In genomic region chr14:74841230-74842207, GRCh38 we compare ENCODE assay signal across 10 cellular contexts. TPM values are rescaled to one million over a fixed set of nuclear protein-coding genes. Genes with fewer than 3 reads are reported as not detected.
DNase-seq lines count a peak whose midpoint lies in the region; ATAC-seq, FAIRE-seq and TF ChIP-seq lines count a peak whose summit lies in the region.
"Had no signal": no experiment of that assay in that cellular context is flagged by ENCODE, and none has a peak within 500 bp of the region (broad histone marks: within the 10 kb centered on the region; RNA-seq: fewer than 3 reads in every experiment).

No MANE protein-coding gene starts in this region.

- peak; percentile 74 for FAIRE-seq in HTR-8/SVneo (lab: Jason Lieb, UNC)
- FAIRE-seq: endometrium had no signal

- DNase-seq in HTR-8/SVneo (ENCODE audit: insufficient read length, low spot score): no peak
- DNase-seq in tibial artery: no peak
- DNase-seq in nucleus accumbens (lab: John Stamatoyannopoulos, UW): no peak
- DNase-seq in heart left ventricle: no peak

- H3K4me3 Mint-ChIP-seq in dendritic cell treated with granulocyte-macrophage colony-stimulating factor and Interleukin-4, amounts not matched to agents 40 ng/mL and 50 ng/mL, for 4 days: peak overlapping the region; percentile 17
- H3K4me3 Mint-ChIP-seq: nephron had no signal

- H3K27ac Mint-ChIP-seq in dendritic cell treated with granulocyte-macrophage colony-stimulating factor and Interleukin-4, amounts not matched to agents 40 ng/mL and 50 ng/mL, for 4 days: peak overlapping the region; percentile 52

- H3K27me3 Mint-ChIP-seq in dendritic cell treated with granulocyte-macrophage colony-stimulating factor and Interleukin-4, amounts not matched to agents 40 ng/mL and 50 ng/mL, for 4 days: no peaks in the 10 kb centered on the region

- peaks cover 0 to 10% (median under 1%) of the 10 kb centered on the region in 3 donors for H3K36me3 ChIP-seq in tibial artery
- H3K36me3 ChIP-seq in heart left ventricle: peaks cover 0 to 17% (median 7%) of the 10 kb centered on the region in 9 donors

- TF ChIP-seq CTCF in tibial artery (IDR thresholded peaks at IDR 0.05): no peak
- TF ChIP-seq CTCF in heart left ventricle (IDR thresholded peaks at IDR 0.05): no peak

- 89 to 93% (median 91%) methylated on average over 4 of the region's 4 CpGs for WGBS in heart left ventricle, 4 donors

- intact Hi-C loops in dendritic cell treated with granulocyte-macrophage colony-stimulating factor and Interleukin-4, amounts not matched to agents 40 ng/mL and 50 ng/mL, for 4 days (cut with micrococcal nuclease): no loop called here
- intact Hi-C loops in tibial artery (cut with DNase I; ENCODE audit: low total_unique reads): no loop called here
- intact Hi-C loops in heart left ventricle (cut with DNase I): no loop called here

- H3K27ac ChIP-seq in tibial artery (no peak overlapping the region), heart left ventricle (peak overlapping the region in 1 of 12 donors; percentile 42)

- no peaks in the 10 kb centered on the region for H3K4me1 ChIP-seq in tibial artery
- peaks cover 0 to 33% (median 9%) of the 10 kb centered on the region in 12 donors for H3K4me1 ChIP-seq in heart left ventricle

- H3K36me3 Mint-ChIP-seq in dendritic cell treated with granulocyte-macrophage colony-stimulating factor and Interleukin-4, amounts not matched to agents 40 ng/mL and 50 ng/mL, for 4 days (ENCODE audit: low read depth): peaks cover 13% of the 10 kb centered on the region

- H3K9me3 Mint-ChIP-seq in dendritic cell treated with granulocyte-macrophage colony-stimulating factor and Interleukin-4, amounts not matched to agents 40 ng/mL and 50 ng/mL, for 4 days: no peaks in the 10 kb centered on the region
- H3K9me3 Mint-ChIP-seq: nephron had no signal

- H3K4me3 ChIP-seq in tibial artery (no peak overlapping the region), heart left ventricle (no peak overlapping the region)

- H3K9me3 ChIP-seq in tibial artery (no peaks in the 10 kb centered on the region), heart left ventricle (no peaks in the 10 kb centered on the region)

- ATAC-seq in GM18508 (IDR thresholded peaks at IDR 0.05; ENCODE audit: insufficient read depth, unreplicated experiment) (peak; percentile 55), GM21619 (IDR thresholded peaks at IDR 0.05; ENCODE audit: unreplicated experiment) (peak; percentile 78), GM19455 (IDR thresholded peaks at IDR 0.05; ENCODE audit: unreplicated experiment) (no peak), heart left ventricle (no peak)

- H3K27me3 ChIP-seq in tibial artery (no peaks in the 10 kb centered on the region), heart left ventricle (no peaks in the 10 kb centered on the region)

- peaks cover 12% of the 10 kb centered on the region for H3K4me1 Mint-ChIP-seq in dendritic cell treated with granulocyte-macrophage colony-stimulating factor and Interleukin-4, amounts not matched to agents 40 ng/mL and 50 ng/mL, for 4 days (ENCODE audit: low read depth)

- TF ChIP-seq POLR2A in heart left ventricle (IDR thresholded peaks at IDR 0.05): no peak

RNA-seq across cellular contexts. Expression of gene PROX2, which starts 34.4 kb away (rescaled TPM):
- not detected for total RNA-seq in heart left ventricle
- not detected for polyA plus RNA-seq in heart left ventricle

RNA-seq across cellular contexts. Expression of gene DLST, which starts 40.2 kb away (rescaled TPM):
- 100 to 1,000 TPM; 152 to 251 (median 209) TPM for total RNA-seq in heart left ventricle
- polyA plus RNA-seq in heart left ventricle: 100 to 1,000 TPM in 1 of 2 donors, 10 to 100 TPM in 1; 75.7 to 159 TPM

Comparison
In these comparisons a context has a peak if more than half of its experiments do, and no peak if none do; other contexts are left out.
1. ATAC-seq: peak in GM18508 (single experiment) and GM21619 (single experiment); none in GM19455 (single experiment) and heart left ventricle (0 of 4).